In the genomic region with DNA sequence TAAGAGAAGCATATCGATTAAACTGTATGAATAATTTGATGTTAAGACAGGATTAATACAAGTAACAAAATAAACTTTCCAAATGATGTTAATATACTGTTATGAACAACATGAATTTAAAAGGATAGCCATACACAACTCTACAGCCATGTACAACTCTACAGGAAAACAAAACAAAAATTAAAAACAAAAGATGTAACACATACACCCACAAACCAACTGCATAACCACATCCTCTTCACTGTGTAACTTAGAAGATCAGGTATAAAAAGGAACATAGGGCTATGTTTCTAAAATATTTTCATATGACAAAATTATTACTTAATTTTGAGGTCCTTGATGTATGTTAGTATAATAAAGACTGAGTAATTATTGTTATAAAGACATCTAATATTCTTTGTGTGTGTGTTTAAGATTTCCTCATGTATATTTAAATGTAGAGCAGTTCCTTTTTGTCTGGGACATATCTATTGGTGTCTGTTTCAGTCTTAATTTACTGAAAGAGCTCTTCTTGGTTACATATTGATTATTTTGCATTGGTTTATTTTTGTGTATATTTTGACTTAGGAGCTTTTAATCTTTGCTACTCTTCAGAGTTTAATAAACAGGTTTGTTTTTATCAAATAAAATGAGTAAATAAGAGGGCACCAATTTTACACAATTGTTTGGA, we compare ENCODE assay signal across 1 cellular context.
TF ChIP-seq lines count a peak whose summit lies in the region.

No MANE protein-coding gene starts in this region.

TF ChIP-seq in SK-N-SH treated with all-trans-retinoic acid at 6 μM for 48 hours, 23 proteins besides CTCF, POLR2A, EP300 and RAD21:
- TF ChIP-seq TCF4 (CRISPR knock-in tag; IDR thresholded peaks at IDR 0.05; ENCODE audit: borderline replicate concordance) (no peak), SNAI2 (CRISPR knock-in tag; IDR thresholded peaks at IDR 0.05) (no peak), OSR1 (CRISPR knock-in tag; IDR thresholded peaks at IDR 0.05) (no peak), BACH2 (CRISPR knock-in tag; IDR thresholded peaks at IDR 0.05; ENCODE audit: borderline replicate concordance) (no peak), ARNTL (CRISPR knock-in tag; IDR thresholded peaks at IDR 0.05; ENCODE audit: borderline replicate concordance, low read depth) (no peak), ISL1 (CRISPR knock-in tag; IDR thresholded peaks at IDR 0.05) (no peak), ZNF70 (CRISPR knock-in tag; IDR thresholded peaks at IDR 0.05) (no peak), ZFP30 (CRISPR knock-in tag; IDR thresholded peaks at IDR 0.05) (no peak)
- TF ChIP-seq, protein P1, sequence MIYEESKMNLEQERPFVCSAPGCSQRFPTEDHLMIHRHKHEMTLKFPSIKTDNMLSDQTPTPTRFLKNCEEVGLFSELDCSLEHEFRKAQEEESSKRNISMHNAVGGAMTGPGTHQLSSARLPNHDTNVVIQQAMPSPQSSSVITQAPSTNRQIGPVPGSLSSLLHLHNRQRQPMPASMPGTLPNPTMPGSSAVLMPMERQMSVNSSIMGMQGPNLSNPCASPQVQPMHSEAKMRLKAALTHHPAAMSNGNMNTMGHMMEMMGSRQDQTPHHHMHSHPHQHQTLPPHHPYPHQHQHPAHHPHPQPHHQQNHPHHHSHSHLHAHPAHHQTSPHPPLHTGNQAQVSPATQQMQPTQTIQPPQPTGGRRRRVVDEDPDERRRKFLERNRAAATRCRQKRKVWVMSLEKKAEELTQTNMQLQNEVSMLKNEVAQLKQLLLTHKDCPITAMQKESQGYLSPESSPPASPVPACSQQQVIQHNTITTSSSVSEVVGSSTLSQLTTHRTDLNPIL (CRISPR knock-in tag; IDR thresholded peaks at IDR 0.05; ENCODE audit: low read depth): no peak
